Comparison of ENCODE assay signal across 22 cellular contexts in the genomic region with DNA sequence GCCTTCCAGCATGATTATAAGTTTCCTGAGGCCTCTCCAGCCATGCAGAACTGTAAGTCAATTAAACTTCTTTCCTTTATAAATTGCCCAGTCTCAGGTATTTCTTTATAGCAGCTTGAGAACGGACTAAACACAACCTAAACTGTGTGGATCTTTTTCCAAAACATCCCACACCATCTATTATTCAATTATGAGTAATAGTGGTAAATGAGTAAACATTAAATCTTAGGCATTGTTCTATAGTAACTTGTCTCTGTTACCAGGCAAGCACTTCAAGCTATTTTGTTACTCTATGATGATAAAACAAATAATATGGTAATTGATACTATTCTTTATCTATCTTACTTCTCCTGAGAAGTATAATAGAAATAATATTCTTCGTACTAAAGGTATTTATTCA.
"Had no signal": no experiment of that assay in that cellular context is flagged by ENCODE, and none has a peak within 500 bp of the region (broad histone marks: within the 10 kb centered on the region; RNA-seq: fewer than 3 reads in every experiment).

No MANE protein-coding gene starts in this region.

- H3K27ac ChIP-seq: coronary artery, gastrocnemius medialis, lower lobe of right lung, neutrophil, pancreas, right lobe of liver, stomach, thyroid gland, vagina had no signal

- H3K9me3 ChIP-seq: gastrocnemius medialis, lower lobe of right lung, neutrophil, pancreas, right lobe of liver, stomach, thyroid gland, vagina had no signal

- H3K27me3 ChIP-seq: gastrocnemius medialis, neutrophil, pancreas, right lobe of liver, stomach, thyroid gland, vagina had no signal

- ATAC-seq: gastrocnemius medialis, left ventricle myocardium superior, lower lobe of right lung, natural killer cell, pancreas, right lobe of liver had no signal

- H3K36me3 ChIP-seq: gastrocnemius medialis, lower lobe of right lung, neutrophil, pancreas, right lobe of liver, stomach, thyroid gland, vagina had no signal

- H3K4me1 ChIP-seq: gastrocnemius medialis, lower lobe of right lung, right lobe of liver, stomach, thyroid gland, vagina had no signal

- DNase-seq: dermis blood vessel endothelial cell; effector memory CD4-positive, alpha-beta T cell; gastrocnemius medialis; head of caudate nucleus; left ventricle myocardium superior; lower lobe of right lung; natural killer cell; pancreas; right lobe of liver; small intestine; stimulated activated CD4-positive, alpha-beta T cell treated with anti-CD3 and anti-CD28 coated beads, Interleukin-15, amount 100 ng/mL, for 24 hours; stimulated activated CD4-positive, alpha-beta T cell treated with anti-CD3 and anti-CD28 coated beads, Interleukin-4, amount 100 ng/mL, for 1 hour; stimulated activated CD8-positive, alpha-beta memory T cell treated with anti-CD3 and anti-CD28 coated beads, Interleukin-4, amount 100 ng/mL, for 48 hours; stimulated activated naive CD4-positive, alpha-beta T cell treated with Interleukin-2 at 50 U/mL for 16 hours; stomach; thyroid gland; trophoblast cell had no signal

- H3K4me3 ChIP-seq: coronary artery, gastrocnemius medialis, lower lobe of right lung, pancreas, right lobe of liver, stomach, thyroid gland, vagina had no signal

- FAIRE-seq: endometrium, keratinocyte, pancreas, small intestine had no signal
